Comparison of ENCODE assay signal across 2 cellular contexts in the genomic region with DNA sequence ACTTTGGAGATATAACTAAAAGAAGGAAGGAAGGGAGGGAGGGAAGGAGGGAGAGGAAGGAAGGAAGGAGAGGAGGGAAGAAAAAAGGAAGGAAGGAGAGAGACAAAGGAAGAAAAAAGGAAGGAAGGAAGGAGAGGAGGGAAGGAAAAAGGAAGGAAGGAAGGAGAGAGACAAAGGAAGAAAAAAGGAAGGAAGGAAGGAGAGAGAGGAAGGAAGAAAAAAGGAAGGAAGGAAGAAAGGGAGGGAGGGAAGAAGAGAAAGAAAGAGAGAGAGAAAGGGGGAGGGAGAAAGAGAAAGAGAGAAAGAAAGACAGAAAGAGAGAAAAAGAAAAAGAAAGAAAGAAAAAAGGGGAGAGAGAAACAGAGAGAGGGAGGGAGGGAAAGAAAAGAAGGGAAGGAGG.
A peak's percentile ranks its signal among the peaks of the same experiment; 100 is the strongest.
TF ChIP-seq lines count a peak whose summit lies in the region.

No MANE protein-coding gene starts in this region.

TF ChIP-seq in HepG2, 621 proteins besides CTCF, POLR2A, EP300 and RAD21:
- TF ChIP-seq ZNF275 (CRISPR knock-in tag; IDR thresholded peaks at IDR 0.05; ENCODE audit: borderline replicate concordance) (no peak), ATF7 (IDR thresholded peaks at IDR 0.05) (0 out of 2 replicates have a peak, but pooled peaks have one; percentile 5), ATF7 (CRISPR knock-in tag; IDR thresholded peaks at IDR 0.05) (no peak)

TF ChIP-seq in K562, 482 proteins besides CTCF, POLR2A, EP300 and RAD21:
- TF ChIP-seq ZEB2 (IDR thresholded peaks at IDR 0.05) (no peak), ZNF668 (CRISPR knock-in tag; IDR thresholded peaks at IDR 0.05) (no peak), TOE1 (IDR thresholded peaks at IDR 0.05; ENCODE audit: borderline replicate concordance) (no peak), TOE1 (CRISPR knock-in tag; IDR thresholded peaks at IDR 0.05; ENCODE audit: borderline replicate concordance, low read depth) (no peak), TBP (optimal IDR thresholded peaks at IDR 0.05; ENCODE audit: low read depth, low read length) (no peak), STAG1 (CRISPR knock-in tag; IDR thresholded peaks at IDR 0.05; ENCODE audit: borderline replicate concordance) (no peak), JUN (IDR thresholded peaks at IDR 0.05; ENCODE audit: borderline replicate concordance, low read depth, low read length) (no peak), JUN (CRISPR knock-in tag; IDR thresholded peaks at IDR 0.05; ENCODE audit: borderline replicate concordance) (no peak), ZNF696 (CRISPR knock-in tag; conservative IDR thresholded peaks at IDR 0.05) (no peak)
- TF ChIP-seq, protein P1, sequence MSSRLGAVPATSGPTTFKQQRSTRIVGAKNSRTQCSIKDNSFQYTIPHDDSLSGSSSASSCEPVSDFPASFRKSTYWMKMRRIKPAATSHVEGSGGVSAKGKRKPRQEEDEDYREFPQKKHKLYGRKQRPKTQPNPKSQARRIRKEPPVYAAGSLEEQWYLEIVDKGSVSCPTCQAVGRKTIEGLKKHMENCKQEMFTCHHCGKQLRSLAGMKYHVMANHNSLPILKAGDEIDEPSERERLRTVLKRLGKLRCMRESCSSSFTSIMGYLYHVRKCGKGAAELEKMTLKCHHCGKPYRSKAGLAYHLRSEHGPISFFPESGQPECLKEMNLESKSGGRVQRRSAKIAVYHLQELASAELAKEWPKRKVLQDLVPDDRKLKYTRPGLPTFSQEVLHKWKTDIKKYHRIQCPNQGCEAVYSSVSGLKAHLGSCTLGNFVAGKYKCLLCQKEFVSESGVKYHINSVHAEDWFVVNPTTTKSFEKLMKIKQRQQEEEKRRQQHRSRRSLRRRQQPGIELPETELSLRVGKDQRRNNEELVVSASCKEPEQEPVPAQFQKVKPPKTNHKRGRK (tag; IDR thresholded peaks at IDR 0.05) = peak; percentile 68
